8 cellular contexts compared by ENCODE assay signal in the genomic region with DNA sequence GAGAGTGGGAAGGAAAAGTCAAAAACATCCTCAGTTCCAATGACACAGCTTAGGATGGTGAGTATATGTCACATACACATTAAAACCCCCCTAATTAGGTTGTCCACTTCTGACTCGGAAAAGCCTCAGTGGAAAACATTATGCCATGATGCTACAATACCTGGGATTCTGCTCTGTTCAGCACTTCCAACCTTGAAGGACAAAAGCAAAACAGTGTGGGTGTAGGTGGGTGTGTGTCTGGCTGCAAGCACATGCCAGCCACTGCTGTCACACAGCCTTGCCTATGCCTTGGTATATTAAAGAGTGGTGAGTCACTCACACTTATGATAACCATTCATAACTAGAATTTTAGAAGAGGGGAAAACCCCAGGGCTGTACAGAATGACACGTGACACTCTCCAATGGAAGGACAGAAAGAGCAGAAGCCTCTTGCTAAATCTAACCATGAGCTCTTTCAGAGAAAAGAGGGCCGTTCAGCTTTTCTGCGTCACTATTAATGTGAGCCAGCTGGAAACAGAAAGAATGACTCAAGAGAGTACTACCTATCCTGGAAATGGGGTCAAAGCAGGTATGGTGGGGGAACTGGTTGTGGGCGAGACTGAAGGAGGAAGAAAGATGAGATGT.
DNase-seq lines count a peak whose midpoint lies in the region; ATAC-seq and TF ChIP-seq lines count a peak whose summit lies in the region.

No MANE protein-coding gene starts in this region.

- H3K36me3 Mint-ChIP-seq in T-helper 2 cell treated with Interferon-gamma antibody and Interleukin-4, amounts not matched to agents 5 μg/mL and 100 μg/mL, for 36 hours (ENCODE audit: low read depth), result peaks cover 2% of the 10 kb centered on the region

- peaks cover 0 to 3% (median 0%) of the 10 kb centered on the region in 3 donors for H3K36me3 ChIP-seq in tibial artery

- ATAC-seq in GM18868 (IDR thresholded peaks at IDR 0.05; ENCODE audit: unreplicated experiment) (peak; percentile 91), HG02840 (IDR thresholded peaks at IDR 0.05; ENCODE audit: low FRiP score, unreplicated experiment) (peak; percentile 92)

- H3K27ac Mint-ChIP-seq in T-helper 2 cell treated with Interferon-gamma antibody and Interleukin-4, amounts not matched to agents 5 μg/mL and 100 μg/mL, for 36 hours, result peak overlapping the region; percentile 76

- H3K4me1 Mint-ChIP-seq in T-helper 2 cell treated with Interferon-gamma antibody and Interleukin-4, amounts not matched to agents 5 μg/mL and 100 μg/mL, for 36 hours (ENCODE audit: low read depth), result peaks cover 20% of the 10 kb centered on the region

- no peaks in the 10 kb centered on the region for H3K27me3 Mint-ChIP-seq in T-helper 2 cell treated with Interferon-gamma antibody and Interleukin-4, amounts not matched to agents 5 μg/mL and 100 μg/mL, for 36 hours (ENCODE audit: low read depth)

- no peaks in the 10 kb centered on the region for H3K4me1 ChIP-seq in tibial artery

- peak; percentile 81 for DNase-seq in T-helper 2 cell treated with Interferon-gamma antibody and Interleukin-4, amounts not matched to agents 5 μg/mL and 100 μg/mL, for 36 hours (ENCODE audit: low spot score)
- peak; percentile 26 for DNase-seq in glomerular visceral epithelial cell (ENCODE audit: extremely low spot score)
- no peak for DNase-seq in AG08396 (ENCODE audit: low spot score)
- DNase-seq in tibial artery, result no peak
- DNase-seq in superior temporal gyrus (ENCODE audit: extremely low spot score), result no peak
- no peak for DNase-seq in GF-D8 (lab: John Stamatoyannopoulos, UW)

- H3K4me3 Mint-ChIP-seq in T-helper 2 cell treated with Interferon-gamma antibody and Interleukin-4, amounts not matched to agents 5 μg/mL and 100 μg/mL, for 36 hours, result peak overlapping the region; percentile 40

- H3K9me3 Mint-ChIP-seq in T-helper 2 cell treated with Interferon-gamma antibody and Interleukin-4, amounts not matched to agents 5 μg/mL and 100 μg/mL, for 36 hours, result peaks cover 44% of the 10 kb centered on the region

- intact Hi-C loops in tibial artery (cut with DNase I; ENCODE audit: low total_unique reads), result no loop called here

- H3K27ac ChIP-seq in tibial artery, result no peak overlapping the region

- H3K4me3 ChIP-seq in tibial artery, result no peak overlapping the region

- TF ChIP-seq CTCF in tibial artery (IDR thresholded peaks at IDR 0.05), result no peak

- peaks cover 0 to 35% (median 4%) of the 10 kb centered on the region in 3 donors for H3K9me3 ChIP-seq in tibial artery

- H3K27me3 ChIP-seq in tibial artery, result no peaks in the 10 kb centered on the region

Comparison
In these comparisons a context has a peak if more than half of its experiments do, and no peak if none do; other contexts are left out.
1. DNase-seq: peak in T-helper 2 cell treated with Interferon-gamma antibody and Interleukin-4, amounts not matched to agents 5 μg/mL and 100 μg/mL, for 36 hours (single experiment) and glomerular visceral epithelial cell (single experiment); none in AG08396 (single experiment), tibial artery (0 of 2), superior temporal gyrus (single experiment) and GF-D8 (single experiment).